Comparison of ENCODE assay signal across 8 cellular contexts in the genomic region with DNA sequence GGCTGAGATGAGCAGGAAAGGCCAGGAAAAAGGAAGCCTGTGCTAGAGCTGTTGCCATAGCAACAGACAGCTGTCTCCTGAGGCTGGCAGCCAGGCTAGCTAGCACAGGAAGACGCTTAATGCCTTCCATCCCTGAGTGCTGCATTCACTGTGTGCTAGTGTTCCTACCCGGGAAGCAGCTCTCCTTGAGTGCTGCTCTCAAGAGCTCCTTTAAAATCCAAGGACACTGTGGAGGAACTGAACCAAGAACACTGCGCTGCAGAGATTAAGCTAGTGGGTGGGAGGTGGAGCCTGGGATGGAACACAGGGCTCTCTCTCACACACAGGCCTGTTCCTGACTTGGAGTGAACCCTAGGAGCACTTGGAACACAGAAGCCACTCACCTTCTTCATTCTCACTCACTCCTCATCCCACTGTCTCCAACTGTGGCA. TPM values are rescaled to one million over a fixed set of nuclear protein-coding genes. Genes with fewer than 3 reads are reported as not detected.
DNase-seq lines count a peak whose midpoint lies in the region; ATAC-seq, FAIRE-seq and TF ChIP-seq lines count a peak whose summit lies in the region.

No MANE protein-coding gene starts in this region.

- H2AFZ ChIP-seq in endothelial cell of umbilical vein (ENCODE audit: low read depth, low read length) = peak overlapping the region; percentile 18

- DNase-seq in activated T-cell treated with anti-CD3 and anti-CD28 coated beads, Interleukin-2, amount 50 U/mL, for 72 hours = no peak
- no peak for DNase-seq in activated T-cell treated with anti-CD3 and anti-CD28 coated beads, Interleukin-2, amount 50 U/mL, for 48 hours
- no peak for DNase-seq in RWPE2 (ENCODE audit: low spot score)
- DNase-seq in endothelial cell of umbilical vein (ENCODE audit: low read depth, low spot score) = peak; percentile 71
- peak; percentile 10 for DNase-seq in neural crest cell (ENCODE audit: low read depth, low spot score)
- DNase-seq in RPMI8226 = no peak
- no peak for DNase-seq in posterior vena cava (ENCODE audit: low spot score)

- intact Hi-C loops in endothelial cell of umbilical vein (cut with micrococcal nuclease) (no loop called here), posterior vena cava (cut with DNase I) (no loop called here)

- no peaks in the 10 kb centered on the region for H3K27me3 ChIP-seq in RWPE2 (ENCODE audit: insufficient read depth, poor library complexity, severe bottlenecking)
- H3K27me3 ChIP-seq in endothelial cell of umbilical vein (ENCODE audit: control insufficient read depth in 2 of 2, insufficient read depth in 2 of 2, low read length in 2 of 2) = peaks cover 0 to 1% of the 10 kb centered on the region in 2 experiments

- CTCF ChIA-PET in endothelial cell of umbilical vein (lab: Charles Lee) = interaction anchor here (1.0 to 1.4 kb wide), 7 partner anchors 10 to 124 kb away, joined by 3 to 8 read pairs (median 4); no protein-coding TSS in a partner anchor

- no peak overlapping the region for H3K4me3 ChIP-seq in RWPE2 (ENCODE audit: severe bottlenecking)
- no peak overlapping the region for H3K4me3 ChIP-seq in endothelial cell of umbilical vein (replicated peaks in 1 of 3; ENCODE audit: insufficient read depth in 1 of 3, low read depth in 1 of 3, low read length in 3 of 3)

- no peak overlapping the region for H3K9ac ChIP-seq in endothelial cell of umbilical vein (replicated peaks; ENCODE audit: extremely low read depth, insufficient read depth, low read length)

- POLR2A ChIA-PET in endothelial cell of umbilical vein (lab: Charles Lee) = no interaction called here

- BruUV-seq in endothelial cell of umbilical vein (replicated peaks; lab: Mats Ljungman, UMichigan) = no TSS peak

- H3K36me3 ChIP-seq in RWPE2 (ENCODE audit: low read depth) (no peaks in the 10 kb centered on the region), endothelial cell of umbilical vein (ENCODE audit: control insufficient read depth in 2 of 2, extremely low read depth in 1 of 2, insufficient read depth in 2 of 2, low read length in 2 of 2) (no peaks in the 10 kb centered on the region)

- H3K9me3 ChIP-seq in RWPE2 (ENCODE audit: severe bottlenecking) (no peaks in the 10 kb centered on the region), endothelial cell of umbilical vein (replicated peaks; ENCODE audit: control insufficient read depth, insufficient read depth, low read length) (no peaks in the 10 kb centered on the region)

- H3K4me3 Mint-ChIP-seq in activated T-cell treated with anti-CD3 and anti-CD28 coated beads, Interleukin-2, amount 50 U/mL, for 72 hours = peak overlapping the region; percentile 25 to 60
- H3K4me3 Mint-ChIP-seq in neural crest cell = no peak overlapping the region

- peak overlapping the region; percentile 88 for H3K27ac Mint-ChIP-seq in activated T-cell treated with anti-CD3 and anti-CD28 coated beads, Interleukin-2, amount 50 U/mL, for 72 hours
- H3K27ac Mint-ChIP-seq in neural crest cell (ENCODE audit: unreplicated experiment) = no peak overlapping the region

- TF ChIP-seq CTCF in RWPE2 (IDR thresholded peaks at IDR 0.05; ENCODE audit: poor library complexity, severe bottlenecking) (no peak), endothelial cell of umbilical vein (IDR thresholded peaks at IDR 0.05; ENCODE audit: extremely low read depth in 1 of 2, insufficient read depth in 1 of 2, low read depth in 1 of 2, low read length in 2 of 2) (no peak), neural crest cell (conservative IDR thresholded peaks at IDR 0.05) (no peak)

- H3K9me1 ChIP-seq in endothelial cell of umbilical vein (replicated peaks; ENCODE audit: control insufficient read depth, extremely low read depth, insufficient read depth, low read length) = no peaks in the 10 kb centered on the region

- no peaks in the 10 kb centered on the region for H3K79me2 ChIP-seq in endothelial cell of umbilical vein (ENCODE audit: control insufficient read depth, insufficient read depth, low read length)

- no peaks in the 10 kb centered on the region for H3K27me3 Mint-ChIP-seq in activated T-cell treated with anti-CD3 and anti-CD28 coated beads, Interleukin-2, amount 50 U/mL, for 72 hours (ENCODE audit: low read depth)
- no peaks in the 10 kb centered on the region for H3K27me3 Mint-ChIP-seq in neural crest cell (ENCODE audit: low read depth)

- TF ChIP-seq POLR2A in endothelial cell of umbilical vein (IDR thresholded peaks at IDR 0.05; ENCODE audit: low read depth, low read length) = no peak

- FAIRE-seq in endothelial cell of umbilical vein (lab: Jason Lieb, UNC) = peak; percentile 96

- no peak overlapping the region for H3K4me2 ChIP-seq in endothelial cell of umbilical vein (ENCODE audit: insufficient read depth, low read length)

- peaks cover 3 to 6% of the 10 kb centered on the region in 2 donors for H3K36me3 Mint-ChIP-seq in activated T-cell treated with anti-CD3 and anti-CD28 coated beads, Interleukin-2, amount 50 U/mL, for 72 hours (ENCODE audit: insufficient read depth in 2 of 2)
- H3K36me3 Mint-ChIP-seq in neural crest cell (ENCODE audit: low read depth) = no peaks in the 10 kb centered on the region

- H3K4me1 Mint-ChIP-seq in activated T-cell treated with anti-CD3 and anti-CD28 coated beads, Interleukin-2, amount 50 U/mL, for 72 hours (ENCODE audit: low read depth) = peaks cover 76% of the 10 kb centered on the region
- H3K4me1 Mint-ChIP-seq in neural crest cell = peaks cover 19% of the 10 kb centered on the region

- H3K9me3 Mint-ChIP-seq in activated T-cell treated with anti-CD3 and anti-CD28 coated beads, Interleukin-2, amount 50 U/mL, for 72 hours = no peaks in the 10 kb centered on the region
- no peaks in the 10 kb centered on the region for H3K9me3 Mint-ChIP-seq in neural crest cell

- H3K27ac ChIP-seq in RWPE2 (ENCODE audit: poor library complexity, severe bottlenecking) (no peak overlapping the region), endothelial cell of umbilical vein (ENCODE audit: insufficient read depth, low read depth, low read length) (no peak overlapping the region)

- dilution Hi-C loops in endothelial cell of umbilical vein (cut with MboI; ENCODE audit: extremely low pct_ligation_motif_present, low sequenced_read_pairs) = no loop called here

- H3K4me1 ChIP-seq in RWPE2 (ENCODE audit: insufficient read depth, poor library complexity, severe bottlenecking) = no peaks in the 10 kb centered on the region
- peaks cover 10% of the 10 kb centered on the region for H3K4me1 ChIP-seq in endothelial cell of umbilical vein (ENCODE audit: control insufficient read depth, extremely low read depth, insufficient read depth, low read length)

- H4K20me1 ChIP-seq in endothelial cell of umbilical vein (replicated peaks; ENCODE audit: control insufficient read depth, extremely low read depth, insufficient read depth, low read length) = no peaks in the 10 kb centered on the region

- peak; percentile 36 to 38 for ATAC-seq in activated T-cell treated with anti-CD3 and anti-CD28 coated beads, Interleukin-2, amount 50 U/mL, for 72 hours (replicated peaks in 1 of 2)
- ATAC-seq in RWPE2 (ENCODE audit: low read depth) (0 out of 3 replicates have a peak, but pooled peaks have one; percentile 41), HG02798 (IDR thresholded peaks at IDR 0.05; ENCODE audit: poor library complexity, unreplicated experiment) (no peak)

TF ChIP-seq in endothelial cell of umbilical vein, 7 proteins besides CTCF, POLR2A, EP300 and RAD21:
- TF ChIP-seq JUN (IDR thresholded peaks at IDR 0.05; ENCODE audit: borderline replicate concordance, insufficient read depth, insufficient read length, low read depth) = no peak
- no peak for TF ChIP-seq FOS (IDR thresholded peaks at IDR 0.05; ENCODE audit: borderline replicate concordance, insufficient read depth, low read length)
- TF ChIP-seq GATA2 (IDR thresholded peaks at IDR 0.05; ENCODE audit: insufficient read depth, insufficient read length, low read depth, low read length) = no peak
- TF ChIP-seq POLR2AphosphoS5 (IDR thresholded peaks at IDR 0.05; ENCODE audit: insufficient read depth, low read depth, low read length) = no peak
- TF ChIP-seq, protein P1, sequence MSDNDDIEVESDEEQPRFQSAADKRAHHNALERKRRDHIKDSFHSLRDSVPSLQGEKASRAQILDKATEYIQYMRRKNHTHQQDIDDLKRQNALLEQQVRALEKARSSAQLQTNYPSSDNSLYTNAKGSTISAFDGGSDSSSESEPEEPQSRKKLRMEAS (IDR thresholded peaks at IDR 0.05; ENCODE audit: insufficient read depth, insufficient read length) = no peak
- TF ChIP-seq EZH2 (IDR thresholded peaks at IDR 0.05; ENCODE audit: borderline replicate concordance, low read depth, low read length, severe bottlenecking) = no peak
- TF ChIP-seq MYC (IDR thresholded peaks at IDR 0.05; ENCODE audit: low read depth, low read length) = no peak
TF ChIP-seq in endothelial cell of umbilical vein: peak in this region for 0.

RNA-seq across cellular contexts. Expression of a gene that starts 53.5 kb away (rescaled TPM):
- total RNA-seq in activated T-cell treated with anti-CD3 and anti-CD28 coated beads, Interleukin-2, amount 50 U/mL, for 72 hours = 100 to 1,000 TPM; 102 to 143 TPM
- 1.2 TPM in 2 replicates for total RNA-seq in endothelial cell of umbilical vein
- 1.0 and 1.2 TPM in 2 replicates for polyA plus RNA-seq in endothelial cell of umbilical vein
- polyA plus RNA-seq in endothelial cell of umbilical vein (2011; cell fraction: cytosol; rRNA removed) = 1.4 and 1.9 TPM in 2 replicates
- 2.9 and 3.5 TPM in 2 replicates for polyA plus RNA-seq in endothelial cell of umbilical vein (2011; cell fraction: nucleus; rRNA removed)
- polyA plus RNA-seq in endothelial cell of umbilical vein (2012) = 6.5 and 7.6 TPM in 2 replicates
- 1.8 and 2.4 TPM in 2 replicates for polyA minus RNA-seq in endothelial cell of umbilical vein
- polyA minus RNA-seq in endothelial cell of umbilical vein (2011; cell fraction: cytosol; rRNA and poly(A)+ RNA removed) = 0.61 TPM
- 1.9 and 2.4 TPM in 2 replicates for polyA minus RNA-seq in endothelial cell of umbilical vein (2011; cell fraction: nucleus; rRNA and poly(A)+ RNA removed)
- 0.11 TPM in 1 of 2 replicates, not detected in the other for total RNA-seq in neural crest cell
- total RNA-seq in posterior vena cava = 1 to 10 TPM; 4.2 to 5.3 TPM

Comparison
In these comparisons a context has a peak if more than half of its experiments do, and no peak if none do; other contexts are left out.
1. DNase-seq: peak in endothelial cell of umbilical vein (single experiment) and neural crest cell (single experiment); none in activated T-cell treated with anti-CD3 and anti-CD28 coated beads, Interleukin-2, amount 50 U/mL, for 72 hours (0 of 2), activated T-cell treated with anti-CD3 and anti-CD28 coated beads, Interleukin-2, amount 50 U/mL, for 48 hours (0 of 2), RWPE2 (single experiment), RPMI8226 (single experiment) and posterior vena cava (single experiment).
2. RNA of a gene that starts 53.5 kb away (total RNA-seq): 102 to 143 TPM in activated T-cell treated with anti-CD3 and anti-CD28 coated beads, Interleukin-2, amount 50 U/mL, for 72 hours; 4.2 to 5.3 TPM in posterior vena cava, 1.2 TPM in endothelial cell of umbilical vein and 0.11 TPM in neural crest cell; every median in the first group is over 10 times any median in the second.